ENCODE assay signal across 9 cellular contexts in genomic region chr3:149638401-149639092, GRCh38. TPM values are rescaled to one million over a fixed set of nuclear protein-coding genes. Genes with fewer than 3 reads are reported as not detected.
A peak's percentile ranks its signal among the peaks of the same experiment; 100 is the strongest.
DNase-seq lines count a peak whose midpoint lies in the region; ATAC-seq and TF ChIP-seq lines count a peak whose summit lies in the region.
"Had no signal": no experiment of that assay in that cellular context is flagged by ENCODE, and none has a peak within 500 bp of the region (broad histone marks: within the 10 kb centered on the region; RNA-seq: fewer than 3 reads in every experiment).

No MANE protein-coding gene starts in this region.

- H2AK5ac ChIP-seq in neuronal stem cell (ENCODE audit: low read depth, low read length) = no peak overlapping the region

- peaks cover 60% of the 10 kb centered on the region for H3K4me1 Mint-ChIP-seq in neural crest cell
- no peaks in the 10 kb centered on the region for H3K4me1 Mint-ChIP-seq in stimulated activated naive CD8-positive, alpha-beta T cell treated with anti-CD3 and anti-CD28 coated beads, Interleukin-15, amount 100 ng/mL, for 72 hours
- H3K4me1 Mint-ChIP-seq in activated CD4-positive, alpha-beta T cell treated with anti-CD3 and anti-CD28 coated beads, Interleukin-2, amount 10 ng/mL, durations not matched to agents 24 days and 14 days = no peaks in the 10 kb centered on the region
- H3K4me1 Mint-ChIP-seq: activated B cell treated with CpG ODN at 0.5 μM for 24 hours had no signal

- no peak overlapping the region for H3K23ac ChIP-seq in neuronal stem cell (ENCODE audit: low read depth, low read length, poor library complexity)

- peak overlapping the region; percentile 22 for H3K27ac Mint-ChIP-seq in neural crest cell (ENCODE audit: unreplicated experiment)
- H3K27ac Mint-ChIP-seq in stimulated activated naive CD8-positive, alpha-beta T cell treated with anti-CD3 and anti-CD28 coated beads, Interleukin-15, amount 100 ng/mL, for 72 hours = no peak overlapping the region
- H3K27ac Mint-ChIP-seq in activated CD4-positive, alpha-beta T cell treated with anti-CD3 and anti-CD28 coated beads, Interleukin-2, amount 10 ng/mL, durations not matched to agents 24 days and 14 days = no peak overlapping the region
- H3K27ac Mint-ChIP-seq: activated B cell treated with CpG ODN at 0.5 μM for 24 hours had no signal

- H4K91ac ChIP-seq in neuronal stem cell (ENCODE audit: low read depth, low read length, poor library complexity) = no peak overlapping the region

- H3K9ac ChIP-seq in neuronal stem cell (ENCODE audit: low read depth, low read length, poor library complexity) = no peak overlapping the region

- H2BK5ac ChIP-seq in neuronal stem cell (ENCODE audit: low read length) = no peak overlapping the region

- intact Hi-C loops in activated CD4-positive, alpha-beta T cell treated with anti-CD3 and anti-CD28 coated beads, Interleukin-2, amount 10 ng/mL, durations not matched to agents 24 days and 14 days (cut with micrococcal nuclease) = no loop called here

- no peak overlapping the region for H2BK15ac ChIP-seq in neuronal stem cell (ENCODE audit: low read length)

- TF ChIP-seq CTCF in fibroblast of mammary gland (conservative IDR thresholded peaks at IDR 0.05; ENCODE audit: control insufficient read depth, insufficient read depth, low read depth, low read length) (no peak), neural crest cell (conservative IDR thresholded peaks at IDR 0.05) (no peak)

- H3K4ac ChIP-seq in neuronal stem cell (ENCODE audit: low read length) = no peak overlapping the region

- no peak overlapping the region for H2BK12ac ChIP-seq in neuronal stem cell (ENCODE audit: low read length)

- DNase-seq in ACHN = peak; percentile 28
- peak; percentile 92 for DNase-seq in RPMI7951 (ENCODE audit: low read depth)
- peak; percentile 77 for DNase-seq in fibroblast of mammary gland (ENCODE audit: low read depth)
- DNase-seq in neural crest cell (ENCODE audit: low read depth, low spot score) = peak; percentile 12
- no peak for DNase-seq in islet precursor cell
- DNase-seq in stimulated activated naive CD8-positive, alpha-beta T cell treated with anti-CD3 and anti-CD28 coated beads, Interleukin-15, amount 100 ng/mL, for 72 hours = no peak
- no peak for DNase-seq in neuronal stem cell (ENCODE audit: low spot score)
- DNase-seq in activated CD4-positive, alpha-beta T cell treated with anti-CD3 and anti-CD28 coated beads, Interleukin-2, amount 10 ng/mL, durations not matched to agents 24 days and 14 days = no peak
- DNase-seq: activated B cell treated with CpG ODN at 0.5 μM for 24 hours had no signal

- H3K4me2 ChIP-seq in neuronal stem cell (ENCODE audit: insufficient read depth, low read length, poor library complexity, severe bottlenecking) = no peak overlapping the region

- peak overlapping the region; percentile 38 for H3K4me3 Mint-ChIP-seq in neural crest cell
- no peak overlapping the region for H3K4me3 Mint-ChIP-seq in stimulated activated naive CD8-positive, alpha-beta T cell treated with anti-CD3 and anti-CD28 coated beads, Interleukin-15, amount 100 ng/mL, for 72 hours
- no peak overlapping the region for H3K4me3 Mint-ChIP-seq in activated CD4-positive, alpha-beta T cell treated with anti-CD3 and anti-CD28 coated beads, Interleukin-2, amount 10 ng/mL, durations not matched to agents 24 days and 14 days
- H3K4me3 Mint-ChIP-seq: activated B cell treated with CpG ODN at 0.5 μM for 24 hours had no signal

- no peak overlapping the region for H3K14ac ChIP-seq in neuronal stem cell (ENCODE audit: low read length)

- H3K36me3 Mint-ChIP-seq in neural crest cell (ENCODE audit: low read depth) = peaks cover 8% of the 10 kb centered on the region
- no peaks in the 10 kb centered on the region for H3K36me3 Mint-ChIP-seq in activated CD4-positive, alpha-beta T cell treated with anti-CD3 and anti-CD28 coated beads, Interleukin-2, amount 10 ng/mL, durations not matched to agents 24 days and 14 days (ENCODE audit: low read depth)

- H2BK120ac ChIP-seq in neuronal stem cell (ENCODE audit: low read depth, low read length) = no peak overlapping the region

- no peak for ATAC-seq in stimulated activated naive CD8-positive, alpha-beta T cell treated with anti-CD3 and anti-CD28 coated beads, Interleukin-15, amount 100 ng/mL, for 72 hours

- no peaks in the 10 kb centered on the region for H3K27me3 Mint-ChIP-seq in neural crest cell (ENCODE audit: low read depth)
- H3K27me3 Mint-ChIP-seq in stimulated activated naive CD8-positive, alpha-beta T cell treated with anti-CD3 and anti-CD28 coated beads, Interleukin-15, amount 100 ng/mL, for 72 hours = peaks cover 17% of the 10 kb centered on the region
- peaks cover 29% of the 10 kb centered on the region for H3K27me3 Mint-ChIP-seq in activated CD4-positive, alpha-beta T cell treated with anti-CD3 and anti-CD28 coated beads, Interleukin-2, amount 10 ng/mL, durations not matched to agents 24 days and 14 days

- peaks cover 0 to under 1% of the 10 kb centered on the region in 2 donors for H3K9me3 ChIP-seq in neuronal stem cell (replicated peaks in 1 of 2; ENCODE audit: control insufficient read depth in 2 of 2, insufficient read depth in 1 of 2, low read depth in 1 of 2, low read length in 2 of 2)

- no peak overlapping the region for H2AFZ ChIP-seq in neuronal stem cell (ENCODE audit: low read length)

- H3K27me3 ChIP-seq in neuronal stem cell (ENCODE audit: control insufficient read depth in 3 of 3, insufficient read depth in 3 of 3, low read depth in 1 of 3, low read length in 3 of 3) = no peaks in the 10 kb centered on the region

- in situ Hi-C loops in ACHN (cut with HindIII; ENCODE audit: low pct_ligation_motif_present, low pct_unique_long_range_greater_than_20kb, low sequenced_read_pairs) = no loop called here

- H3K4me3 ChIP-seq in fibroblast of mammary gland (ENCODE audit: control insufficient read depth, low read depth, low read length) (peak overlapping the region; percentile 31), neuronal stem cell (ENCODE audit: low read length in 2 of 2) (no peak overlapping the region)

- no CpG with 5 or more reads among the region's 12 CpGs for WGBS in neuronal stem cell (ENCODE audit: extremely low coverage in 2 of 2, insufficient read length in 2 of 2, insufficient replicate concordance in 1 of 2), 2 donors

- H3K18ac ChIP-seq in neuronal stem cell (ENCODE audit: low read length) = no peak overlapping the region

- peaks cover 0 to 8% of the 10 kb centered on the region in 2 donors for H3K36me3 ChIP-seq in neuronal stem cell (replicated peaks in 1 of 2; ENCODE audit: control insufficient read depth in 2 of 2, insufficient read depth in 2 of 2, low read length in 2 of 2)

- no peak overlapping the region for H3K27ac ChIP-seq in neuronal stem cell (replicated peaks; ENCODE audit: low read length)

- H3K79me1 ChIP-seq in neuronal stem cell (ENCODE audit: low read depth, low read length) = no peaks in the 10 kb centered on the region

- H3K4me1 ChIP-seq in neuronal stem cell (ENCODE audit: control insufficient read depth in 2 of 2, insufficient read depth in 1 of 2, low read depth in 1 of 2, low read length in 2 of 2) = peaks cover 0 to 3% of the 10 kb centered on the region in 2 donors

- H3K9me3 Mint-ChIP-seq in neural crest cell = peaks cover 3% of the 10 kb centered on the region
- no peaks in the 10 kb centered on the region for H3K9me3 Mint-ChIP-seq in stimulated activated naive CD8-positive, alpha-beta T cell treated with anti-CD3 and anti-CD28 coated beads, Interleukin-15, amount 100 ng/mL, for 72 hours
- H3K9me3 Mint-ChIP-seq in activated CD4-positive, alpha-beta T cell treated with anti-CD3 and anti-CD28 coated beads, Interleukin-2, amount 10 ng/mL, durations not matched to agents 24 days and 14 days = no peaks in the 10 kb centered on the region
- H3K9me3 Mint-ChIP-seq: activated B cell treated with CpG ODN at 0.5 μM for 24 hours had no signal

- H4K8ac ChIP-seq in neuronal stem cell (ENCODE audit: low read depth, low read length) = no peak overlapping the region

RNA-seq across cellular contexts. Expression of gene WWTR1, which starts 19.3 kb away (rescaled TPM):
- total RNA-seq in RPMI7951 (2014; rRNA removed; shearing (Covaris generic)) = 103 and 107 TPM in 2 replicates
- 34.5 and 35.6 TPM in 2 replicates for total RNA-seq in neural crest cell
- polyA plus RNA-seq in neuronal stem cell (2013, experiment 1 of 2) = 13.6 TPM
- 14.5 TPM for polyA plus RNA-seq in neuronal stem cell (2013, experiment 2 of 2)
- 0.31 and 0.75 TPM in 2 replicates for total RNA-seq in activated CD4-positive, alpha-beta T cell treated with anti-CD3 and anti-CD28 coated beads, Interleukin-2, amount 10 ng/mL, durations not matched to agents 24 days and 14 days

Comparison
In these comparisons a context has a peak if more than half of its experiments do, and no peak if none do; other contexts are left out.
1. DNase-seq: peak in ACHN (single experiment), RPMI7951 (single experiment), fibroblast of mammary gland (single experiment) and neural crest cell (single experiment); none in islet precursor cell (single experiment), stimulated activated naive CD8-positive, alpha-beta T cell treated with anti-CD3 and anti-CD28 coated beads, Interleukin-15, amount 100 ng/mL, for 72 hours (0 of 2), neuronal stem cell (single experiment) and activated CD4-positive, alpha-beta T cell treated with anti-CD3 and anti-CD28 coated beads, Interleukin-2, amount 10 ng/mL, durations not matched to agents 24 days and 14 days (single experiment).
2. RNA of gene WWTR1, which starts 19.3 kb away (total RNA-seq): 103 to 107 TPM in RPMI7951 and 34.5 to 35.6 TPM in neural crest cell; 0.31 to 0.75 TPM in activated CD4-positive, alpha-beta T cell treated with anti-CD3 and anti-CD28 coated beads, Interleukin-2, amount 10 ng/mL, durations not matched to agents 24 days and 14 days; every median in the first group is over 10 times any median in the second.